In genomic region chrX:8192276-8192675, GRCh38 we compare ENCODE assay signal across 28 cellular contexts. TPM values are rescaled to one million over a fixed set of nuclear protein-coding genes. Genes with fewer than 3 reads are reported as not detected.
"Had no signal": no experiment of that assay in that cellular context is flagged by ENCODE, and none has a peak within 500 bp of the region (broad histone marks: within the 10 kb centered on the region; RNA-seq: fewer than 3 reads in every experiment).

No MANE protein-coding gene starts in this region.

- H3K9ac ChIP-seq: SK-N-SH had no signal

- H3K9me3 ChIP-seq: adrenal gland, SJCRH30, SK-N-SH had no signal

- H3K27me3 ChIP-seq: adrenal gland, breast epithelium, SJCRH30 had no signal

- H3K36me3 ChIP-seq: adrenal gland, breast epithelium, SJCRH30, WERI-Rb-1 had no signal

- H3K27ac ChIP-seq: adrenal gland, breast epithelium, SJCRH30, WERI-Rb-1 had no signal

- DNase-seq: activated CD4-positive, alpha-beta T cell treated with anti-CD3 and anti-CD28 coated beads for 36 hours; activated CD8-positive, alpha-beta memory T cell treated with anti-CD3 and anti-CD28 coated beads, Interleukin-2, amount 50 U/mL, for 4 hours; activated CD8-positive, alpha-beta T cell treated with anti-CD3 and anti-CD28 coated beads for 36 hours; activated naive CD4-positive, alpha-beta T cell treated with anti-CD3 and anti-CD28 coated beads, Interleukin-2, amount 50 U/mL, for 16 hours; activated naive CD8-positive, alpha-beta T cell treated with anti-CD3 and anti-CD28 coated beads, Interleukin-2, amount 10 ng/mL, durations not matched to agents 7 days and 5 days; activated T-cell treated with anti-CD3 and anti-CD28 coated beads, Interleukin-2, amount 50 U/mL, for 72 hours; adrenal gland; anterior cingulate cortex; caudate nucleus; NCI-H1105; NCI-H1436; NCI-H1694 treated with DMSO at 0.1 percent for 48 hours; NCI-H2029 treated with DMSO at 0.1 percent for 48 hours; NCI-H345; NCI-H510A; NCI-H526 treated with DMSO at 0.1 percent for 48 hours; NCI-H82; Right ventricle myocardium superior; RPMI8226; SJCRH30; SK-N-SH; T-helper 1 cell; WERI-Rb-1 had no signal

- H3K4me2 ChIP-seq: SK-N-SH had no signal

- ATAC-seq: activated CD4-positive, alpha-beta T cell treated with anti-CD3 and anti-CD28 coated beads for 36 hours; activated CD8-positive, alpha-beta T cell treated with anti-CD3 and anti-CD28 coated beads for 36 hours; activated T-cell treated with anti-CD3 and anti-CD28 coated beads, Interleukin-2, amount 50 U/mL, for 72 hours had no signal

- H3K4me1 ChIP-seq: adrenal gland, breast epithelium, SJCRH30 had no signal

- H3K4me3 ChIP-seq: adrenal gland, breast epithelium, SJCRH30 had no signal

RNA-seq across cellular contexts. Expression of gene VCX2, which starts 21.2 kb away (rescaled TPM):
- total RNA-seq: activated CD4-positive, alpha-beta T cell treated with anti-CD3 and anti-CD28 coated beads for 36 hours; activated CD8-positive, alpha-beta T cell treated with anti-CD3 and anti-CD28 coated beads for 36 hours; activated naive CD8-positive, alpha-beta T cell treated with anti-CD3 and anti-CD28 coated beads, Interleukin-2, amount 10 ng/mL, durations not matched to agents 7 days and 5 days; activated T-cell treated with anti-CD3 and anti-CD28 coated beads, Interleukin-2, amount 50 U/mL, for 72 hours; activated T-helper 2 cell treated with anti-CD3 and anti-CD28 coated beads, Interferon-gamma antibody, Interleukin-2, Interleukin-4, amounts not matched to agents 10 μg/mL and 5 μg/mL and 100 μg/mL, durations not matched to agents 14 hours and 24 hours and 36 hours; adrenal gland; breast epithelium; cerebellum; OCI-LY7; Right ventricle myocardium superior; SJCRH30; T-helper 2 cell treated with Interferon-gamma antibody and Interleukin-4, amounts not matched to agents 100 ng/mL and 5 ng/mL, for 36 hours had no signal
